ENCODE assay signal across 17 cellular contexts in the genomic region with DNA sequence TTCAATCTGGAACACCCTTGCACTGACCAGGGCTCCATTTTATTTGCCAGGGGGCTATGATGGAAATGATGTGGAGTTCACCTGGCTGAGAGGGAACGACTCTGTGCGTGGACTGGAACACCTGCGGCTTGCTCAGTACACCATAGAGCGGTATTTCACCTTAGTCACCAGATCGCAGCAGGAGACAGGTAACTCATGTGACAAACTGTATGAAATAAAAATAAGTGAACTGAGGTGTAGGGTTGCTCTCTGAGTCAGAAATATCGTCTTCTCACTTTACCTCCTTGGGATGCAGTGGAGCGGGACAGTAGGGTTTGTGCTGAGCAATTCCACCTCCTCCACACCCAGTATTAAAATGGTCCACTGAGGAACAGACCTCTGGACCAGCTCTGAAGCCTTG. TPM values are rescaled to one million over a fixed set of nuclear protein-coding genes. Genes with fewer than 3 reads are reported as not detected.
DNase-seq lines count a peak whose midpoint lies in the region; ATAC-seq and TF ChIP-seq lines count a peak whose summit lies in the region.
"Had no signal": no experiment of that assay in that cellular context is flagged by ENCODE, and none has a peak within 500 bp of the region (broad histone marks: within the 10 kb centered on the region; RNA-seq: fewer than 3 reads in every experiment).

No MANE protein-coding gene starts in this region.

- TF ChIP-seq CTCF in Calu3 (IDR thresholded peaks at IDR 0.05; ENCODE audit: unreplicated experiment), result no peak

- peak overlapping the region; percentile 53 for H3K27ac Mint-ChIP-seq in Calu3 (ENCODE audit: unreplicated experiment)
- H3K27ac Mint-ChIP-seq: CD4-positive, alpha-beta memory T cell had no signal

- ATAC-seq in HG02938 (IDR thresholded peaks at IDR 0.05; ENCODE audit: unreplicated experiment) (no peak), SK-N-SH treated with all-trans-retinoic acid at 6 μM for 48 hours (no peak)

- H3K4me3 Mint-ChIP-seq in Calu3 (ENCODE audit: low read depth, unreplicated experiment), result no peak overlapping the region
- H3K4me3 Mint-ChIP-seq: CD4-positive, alpha-beta memory T cell had no signal

- intact Hi-C loops in Calu3 (cut with micrococcal nuclease; ENCODE audit: unreplicated experiment), result loop anchor here (5.0 to 10.0 kb wide), 2 partner anchors 349 to 367 kb away; no protein-coding TSS in a partner anchor

- CTCF ChIA-PET in Calu3 (lab: Charles Lee), result no interaction called here

- no peaks in the 10 kb centered on the region for H3K9me3 Mint-ChIP-seq in Calu3 (ENCODE audit: low read depth, unreplicated experiment)

- H3K4me1 Mint-ChIP-seq in Calu3 (ENCODE audit: low read depth, unreplicated experiment), result no peaks in the 10 kb centered on the region
- H3K4me1 Mint-ChIP-seq: CD4-positive, alpha-beta memory T cell had no signal

- in situ Hi-C loops in Caki2 (cut with HindIII; ENCODE audit: low pct_unique_long_range_greater_than_20kb, low sequenced_read_pairs), result no loop called here

- H3K36me3 Mint-ChIP-seq in Calu3 (ENCODE audit: insufficient read depth, unreplicated experiment), result peaks cover 86% of the 10 kb centered on the region
- H3K36me3 Mint-ChIP-seq: CD4-positive, alpha-beta memory T cell had no signal

- DNase-seq in Caki2 (ENCODE audit: low read depth) (peak; percentile 26), Calu3 (no peak), NCI-H2107 treated with DMSO at 0.1 percent for 48 hours (lab: John Stamatoyannopoulos, UW; ENCODE audit: unreplicated experiment) (peak; percentile 32), left kidney (ENCODE audit: low read depth, low spot score) (peak; percentile 60), SKM-1 (lab: John Stamatoyannopoulos, UW; ENCODE audit: unreplicated experiment) (no peak)
- DNase-seq: C1 segment of cervical spinal cord; CD4-positive, alpha-beta memory T cell; COR-L47; DMS 273 treated with DMSO at 0.1 percent for 48 hours; DND-41; GOT3; H7; HCEC 1CT had no signal

- no TSS peak for BruUV-seq in Calu3 (replicated peaks; lab: Mats Ljungman, UMichigan)

- H3K27me3 Mint-ChIP-seq in Calu3 (ENCODE audit: unreplicated experiment), result no peaks in the 10 kb centered on the region

TF ChIP-seq in SK-N-SH treated with all-trans-retinoic acid at 6 μM for 48 hours, 23 proteins besides CTCF, POLR2A, EP300 and RAD21:
- no peak for TF ChIP-seq CSDC2 (CRISPR knock-in tag; IDR thresholded peaks at IDR 0.05)
- no peak for TF ChIP-seq ISL1 (CRISPR knock-in tag; IDR thresholded peaks at IDR 0.05)
- TF ChIP-seq ZNF8 (CRISPR knock-in tag; IDR thresholded peaks at IDR 0.05), result no peak
- no peak for TF ChIP-seq TOX (CRISPR knock-in tag; IDR thresholded peaks at IDR 0.05; ENCODE audit: borderline replicate concordance)
- TF ChIP-seq TCF4 (CRISPR knock-in tag; IDR thresholded peaks at IDR 0.05; ENCODE audit: borderline replicate concordance), result no peak
- no peak for TF ChIP-seq ZFP3 (CRISPR knock-in tag; IDR thresholded peaks at IDR 0.05)
- TF ChIP-seq, protein P1, sequence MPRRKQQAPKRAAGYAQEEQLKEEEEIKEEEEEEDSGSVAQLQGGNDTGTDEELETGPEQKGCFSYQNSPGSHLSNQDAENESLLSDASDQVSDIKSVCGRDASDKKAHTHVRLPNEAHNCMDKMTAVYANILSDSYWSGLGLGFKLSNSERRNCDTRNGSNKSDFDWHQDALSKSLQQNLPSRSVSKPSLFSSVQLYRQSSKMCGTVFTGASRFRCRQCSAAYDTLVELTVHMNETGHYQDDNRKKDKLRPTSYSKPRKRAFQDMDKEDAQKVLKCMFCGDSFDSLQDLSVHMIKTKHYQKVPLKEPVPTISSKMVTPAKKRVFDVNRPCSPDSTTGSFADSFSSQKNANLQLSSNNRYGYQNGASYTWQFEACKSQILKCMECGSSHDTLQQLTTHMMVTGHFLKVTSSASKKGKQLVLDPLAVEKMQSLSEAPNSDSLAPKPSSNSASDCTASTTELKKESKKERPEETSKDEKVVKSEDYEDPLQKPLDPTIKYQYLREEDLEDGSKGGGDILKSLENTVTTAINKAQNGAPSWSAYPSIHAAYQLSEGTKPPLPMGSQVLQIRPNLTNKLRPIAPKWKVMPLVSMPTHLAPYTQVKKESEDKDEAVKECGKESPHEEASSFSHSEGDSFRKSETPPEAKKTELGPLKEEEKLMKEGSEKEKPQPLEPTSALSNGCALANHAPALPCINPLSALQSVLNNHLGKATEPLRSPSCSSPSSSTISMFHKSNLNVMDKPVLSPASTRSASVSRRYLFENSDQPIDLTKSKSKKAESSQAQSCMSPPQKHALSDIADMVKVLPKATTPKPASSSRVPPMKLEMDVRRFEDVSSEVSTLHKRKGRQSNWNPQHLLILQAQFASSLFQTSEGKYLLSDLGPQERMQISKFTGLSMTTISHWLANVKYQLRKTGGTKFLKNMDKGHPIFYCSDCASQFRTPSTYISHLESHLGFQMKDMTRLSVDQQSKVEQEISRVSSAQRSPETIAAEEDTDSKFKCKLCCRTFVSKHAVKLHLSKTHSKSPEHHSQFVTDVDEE (CRISPR knock-in tag; IDR thresholded peaks at IDR 0.05), result no peak

RNA-seq across cellular contexts. Expression of a gene that starts 22.1 kb away (rescaled TPM):
- total RNA-seq in Caki2 (2014; rRNA removed; shearing (Covaris generic); ENCODE audit: low replicate concordance), result not detected in 2 replicates
- 1,275 and 1,278 TPM in 2 replicates for total RNA-seq in Calu3 (2022)
- total RNA-seq: A172; CD4-positive, alpha-beta memory T cell had no signal

RNA-seq across cellular contexts. Expression of a gene that starts 56.2 kb away (rescaled TPM):
- total RNA-seq in Caki2 (2014; rRNA removed; shearing (Covaris generic); ENCODE audit: low replicate concordance), result 6.6 and 7.5 TPM in 2 replicates
- 69.3 and 117 TPM in 2 replicates for total RNA-seq in Calu3 (2022)
- total RNA-seq: A172; A673; CD4-positive, alpha-beta memory T cell had no signal

Comparison
In these comparisons a context has a peak if more than half of its experiments do, and no peak if none do; other contexts are left out.
1. DNase-seq: peak in Caki2 (single experiment), NCI-H2107 treated with DMSO at 0.1 percent for 48 hours (single experiment) and left kidney (single experiment); none in Calu3 (single experiment) and SKM-1 (single experiment).
2. RNA of a gene that starts 22.1 kb away (total RNA-seq): 1,275 to 1,278 TPM in Calu3; not detected in Caki2; every median in the first group is over 1,000 times any median in the second.